In the genomic region with DNA sequence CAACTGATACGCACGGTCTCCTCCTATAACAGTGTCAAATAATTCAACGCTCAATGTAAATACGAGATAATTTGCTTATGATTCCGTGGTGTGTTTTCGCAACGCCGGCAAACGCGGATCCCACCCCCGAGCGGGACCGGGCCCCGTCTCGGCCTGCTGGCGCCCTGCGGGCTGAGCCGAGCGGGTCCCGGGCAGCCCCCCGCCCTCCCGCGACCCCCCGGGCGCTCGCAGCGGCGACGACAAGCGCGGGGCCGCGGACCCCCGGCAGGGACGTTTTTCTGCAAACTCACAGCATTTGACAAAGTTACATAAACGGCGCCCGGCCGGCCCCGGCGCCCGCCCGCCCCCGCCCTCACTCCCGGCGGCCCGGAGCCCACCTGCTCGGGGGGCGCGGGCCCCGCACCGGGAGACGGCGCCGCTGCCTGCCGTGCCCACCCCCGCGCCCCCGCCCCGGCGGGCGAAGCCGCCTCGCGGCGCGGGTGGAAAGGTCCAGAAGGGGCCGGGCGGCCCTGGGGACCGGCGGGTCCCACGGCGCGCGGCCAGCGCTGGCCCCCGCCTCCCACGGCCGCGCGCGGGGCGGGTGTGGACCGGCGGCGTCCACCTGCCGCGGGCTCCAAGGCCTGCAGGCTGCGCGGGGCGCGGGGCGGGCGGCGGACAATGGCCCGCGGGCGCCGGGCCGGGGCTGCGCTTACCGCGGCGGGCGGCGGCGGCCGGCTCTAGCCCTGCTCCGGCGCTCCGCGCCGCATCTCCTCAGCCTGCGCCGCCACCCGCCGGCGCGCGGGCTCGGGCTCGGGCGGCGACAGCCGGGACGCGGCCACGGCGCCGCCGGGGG, we compare ENCODE assay signal across 8 cellular contexts. TPM values are rescaled to one million over a fixed set of nuclear protein-coding genes. Genes with fewer than 3 reads are reported as not detected.
DNase-seq lines count a peak whose midpoint lies in the region; ATAC-seq and TF ChIP-seq lines count a peak whose summit lies in the region.

No MANE protein-coding gene starts in this region.

- peak overlapping the region; percentile 82 for H3K4me3 Mint-ChIP-seq in activated B cell treated with CpG ODN at 0.5 μM for 24 hours

- WGBS in prostate gland = under 1% methylated on average over 57 of the region's 131 CpGs

- H3K4me1 ChIP-seq in DND-41 (ENCODE audit: insufficient read depth, low read length) (peaks cover 53% of the 10 kb centered on the region), prostate gland (replicated peaks) (no peaks in the 10 kb centered on the region)

- H3K27me3 Mint-ChIP-seq in activated B cell treated with CpG ODN at 0.5 μM for 24 hours = no peaks in the 10 kb centered on the region

- peaks cover 31% of the 10 kb centered on the region for H3K4me1 Mint-ChIP-seq in activated B cell treated with CpG ODN at 0.5 μM for 24 hours

- DNase-seq in DND-41 (peak; percentile 28), activated B cell treated with CpG ODN at 0.5 μM for 24 hours (peak; percentile 26), fibroblast of the aortic adventitia (ENCODE audit: low read depth) (no peak), prostate gland (ENCODE audit: low spot score) (peak; percentile 27), NCI-H1092 treated with DMSO at 0.1 percent for 48 hours (lab: John Stamatoyannopoulos, UW) (no peak)

- peak overlapping the region; percentile 79 for H3K4me2 ChIP-seq in DND-41 (ENCODE audit: insufficient read depth, low read length)

- intact Hi-C loops in activated B cell treated with CpG ODN at 0.5 μM for 24 hours (cut with micrococcal nuclease) (loop anchor here (2.0 to 10.0 kb wide), 5 partner anchors 737 to 1915 kb away; partner anchors contain the start of genes ASB1, COPS9, DUSP28 and GPC1), prostate gland (cut with DNase I) (loop anchor here (5.0 to 10.0 kb wide), 6 partner anchors 43 to 595 kb away; no protein-coding TSS in a partner anchor)

- H3K27me3 ChIP-seq in DND-41 (ENCODE audit: insufficient read depth, low read length, poor library complexity) (no peaks in the 10 kb centered on the region), prostate gland (replicated peaks; ENCODE audit: insufficient read depth) (no peaks in the 10 kb centered on the region)

- peaks cover 34% of the 10 kb centered on the region for H3K36me3 ChIP-seq in DND-41 (ENCODE audit: insufficient read depth, low read length)
- H3K36me3 ChIP-seq in prostate gland = no peaks in the 10 kb centered on the region

- H3K4me3 ChIP-seq in DND-41 (ENCODE audit: low read depth in 1 of 2, low read length in 2 of 2) (peak overlapping the region; percentile 52 to 65), fibroblast of the aortic adventitia (ENCODE audit: low read depth, low read length) (peak overlapping the region; percentile 67), prostate gland (peak overlapping the region; percentile 55 to 61)

- no peaks in the 10 kb centered on the region for H3K9me3 Mint-ChIP-seq in activated B cell treated with CpG ODN at 0.5 μM for 24 hours

- H3K79me2 ChIP-seq in DND-41 (ENCODE audit: insufficient read depth, low read length) = peaks cover 65% of the 10 kb centered on the region

- ATAC-seq in DND-41 (ENCODE audit: insufficient read depth, low read depth) (no peak), HG02588 (IDR thresholded peaks at IDR 0.05; ENCODE audit: unreplicated experiment) (peak; percentile 11), activated B cell treated with CpG ODN at 0.5 μM for 24 hours (ENCODE audit: low read depth) (peak; percentile 0), GM21529 (IDR thresholded peaks at IDR 0.05; ENCODE audit: unreplicated experiment) (no peak), HG03025 (IDR thresholded peaks at IDR 0.05; ENCODE audit: low FRiP score, unreplicated experiment) (no peak)

- POLR2A ChIA-PET in activated B cell treated with CpG ODN at 0.5 μM for 24 hours (lab: Charles Lee) = interaction anchor here (0.8 to 2.7 kb wide), 20 partner anchors 9 to 1186 kb away, joined by 3 to 108 read pairs (median 6); partner anchors contain the start of genes CAPN10, NDUFA10 and PER2

- H3K27ac ChIP-seq in DND-41 (ENCODE audit: low read length) = peak overlapping the region; percentile 85
- H3K27ac ChIP-seq in prostate gland = peak overlapping the region; percentile 76 to 80

- H3K27ac Mint-ChIP-seq in activated B cell treated with CpG ODN at 0.5 μM for 24 hours = peak overlapping the region; percentile 63

- no peak for TF ChIP-seq CTCF in DND-41 (IDR thresholded peaks at IDR 0.05; ENCODE audit: borderline replicate concordance, extremely low read depth, low read length, poor library complexity, severe bottlenecking)
- no peak for TF ChIP-seq CTCF in activated B cell treated with CpG ODN at 0.5 μM for 24 hours (IDR thresholded peaks at IDR 0.05)
- no peak for TF ChIP-seq CTCF in fibroblast of the aortic adventitia (IDR thresholded peaks at IDR 0.05; ENCODE audit: insufficient read depth, low read length)
- no peak for TF ChIP-seq CTCF in prostate gland (IDR thresholded peaks at IDR 0.05)

- peaks cover 37% of the 10 kb centered on the region for H4K20me1 ChIP-seq in DND-41 (ENCODE audit: insufficient read depth, low read length)

- H2AFZ ChIP-seq in DND-41 (ENCODE audit: low read depth, low read length) = no peak overlapping the region

- TF ChIP-seq POLR2A in prostate gland (IDR thresholded peaks at IDR 0.05) = no peak

- no peaks in the 10 kb centered on the region for H3K36me3 Mint-ChIP-seq in activated B cell treated with CpG ODN at 0.5 μM for 24 hours (ENCODE audit: low read depth)

- peak overlapping the region; percentile 68 for H3K9ac ChIP-seq in DND-41 (ENCODE audit: low read depth, low read length)

- H3K9me3 ChIP-seq in DND-41 (ENCODE audit: insufficient read depth, low read length, severe bottlenecking) (no peaks in the 10 kb centered on the region), prostate gland (no peaks in the 10 kb centered on the region)

- CTCF ChIA-PET in activated B cell treated with CpG ODN at 0.5 μM for 24 hours (lab: Charles Lee) = interaction anchor here (1.0 kb wide), 1 partner anchor 129 kb away, joined by 4 read pairs; no protein-coding TSS in a partner anchor

RNA-seq across cellular contexts. Expression of gene HDAC4, which starts 0.6 kb away (rescaled TPM):
- total RNA-seq in activated B cell treated with CpG ODN at 0.5 μM for 24 hours = 30.9 and 31.9 TPM in 2 replicates
- 17.4 and 28.3 TPM in 2 replicates for total RNA-seq in fibroblast of the aortic adventitia (ENCODE audit: low replicate concordance)
- total RNA-seq in prostate gland = 10 to 100 TPM; 41.8 to 44.2 TPM

Comparison
In these comparisons a context has a peak if more than half of its experiments do, and no peak if none do; other contexts are left out.
1. ATAC-seq: peak in HG02588 (single experiment) and activated B cell treated with CpG ODN at 0.5 μM for 24 hours (single experiment); none in DND-41 (single experiment), GM21529 (single experiment) and HG03025 (single experiment).
2. DNase-seq: peak in DND-41 (single experiment), activated B cell treated with CpG ODN at 0.5 μM for 24 hours (single experiment) and prostate gland (single experiment); none in fibroblast of the aortic adventitia (single experiment) and NCI-H1092 treated with DMSO at 0.1 percent for 48 hours (single experiment).
3. Peak in every context shown above with its lines, with median percentiles within 50 percentile points of each other: H3K4me3 ChIP-seq.